8 cellular contexts compared by ENCODE assay signal in genomic region chr13:46796129-46796514, GRCh38. TPM values are rescaled to one million over a fixed set of nuclear protein-coding genes. Genes with fewer than 3 reads are reported as not detected.
A peak's percentile ranks its signal among the peaks of the same experiment; 100 is the strongest.
DNase-seq lines count a peak whose midpoint lies in the region; ATAC-seq and TF ChIP-seq lines count a peak whose summit lies in the region.

No MANE protein-coding gene starts in this region.

- DNase-seq in T-helper 17 cell (no peak), fibroblast of the aortic adventitia (ENCODE audit: low read depth) (no peak), retinal pigment epithelial cell (ENCODE audit: low read depth) (no peak), NCI-H526 (lab: John Stamatoyannopoulos, UW) (no peak), hypothalamus (lab: John Stamatoyannopoulos, UW) (no peak), GM10266 (ENCODE audit: extremely low spot score) (no peak)
- DNase-seq in activated CD8-positive, alpha-beta memory T cell treated with anti-CD3 and anti-CD28 coated beads, Interleukin-2, amount 50 U/mL, for 4 hours, result no peak

- H3K4me3 ChIP-seq in GM12875 (ENCODE audit: low read depth, low read length), result peak overlapping the region; percentile 82
- peak overlapping the region; percentile 87 for H3K4me3 ChIP-seq in fibroblast of the aortic adventitia (ENCODE audit: low read depth, low read length)
- H3K4me3 ChIP-seq in retinal pigment epithelial cell (ENCODE audit: low read length), result peak overlapping the region; percentile 82

- peaks cover 5% of the 10 kb centered on the region for H3K36me3 Mint-ChIP-seq in T-helper 17 cell (ENCODE audit: low read depth)

- peaks cover 25% of the 10 kb centered on the region for H3K4me1 Mint-ChIP-seq in T-helper 17 cell

- no peak for TF ChIP-seq CTCF in GM12875 (IDR thresholded peaks at IDR 0.05; ENCODE audit: borderline replicate concordance, insufficient read depth, low read depth, low read length)
- TF ChIP-seq CTCF in fibroblast of the aortic adventitia (IDR thresholded peaks at IDR 0.05; ENCODE audit: insufficient read depth, low read length), result no peak
- no peak for TF ChIP-seq CTCF in retinal pigment epithelial cell (conservative IDR thresholded peaks at IDR 0.05; ENCODE audit: low read depth, low read length)
- no peak for TF ChIP-seq CTCF in GM10266 (IDR thresholded peaks at IDR 0.05; ENCODE audit: control insufficient read depth, insufficient read depth, low read depth, missing control alignments)

- peak overlapping the region; percentile 98 for H3K27ac Mint-ChIP-seq in T-helper 17 cell

- ATAC-seq in T-helper 17 cell, result no peak

- H3K9me3 ChIP-seq in T-helper 17 cell (ENCODE audit: control insufficient read depth, low read length, poor library complexity, severe bottlenecking), result no peaks in the 10 kb centered on the region

- peak overlapping the region; percentile 99 for H3K4me3 Mint-ChIP-seq in T-helper 17 cell

- H3K27me3 Mint-ChIP-seq in T-helper 17 cell, result no peaks in the 10 kb centered on the region

RNA-seq across cellular contexts. Expression of gene ESD, which starts 0.8 kb away (rescaled TPM):
- total RNA-seq in T-helper 17 cell (10 to 100 TPM; 29.8 to 31.3 TPM), fibroblast of the aortic adventitia (ENCODE audit: low replicate concordance) (141 and 176 TPM in 2 replicates)
